33 cellular contexts compared by ENCODE assay signal in genomic region chr5:142211013-142211412, GRCh38.
"Had no signal": no experiment of that assay in that cellular context is flagged by ENCODE, and none has a peak within 500 bp of the region (broad histone marks: within the 10 kb centered on the region; RNA-seq: fewer than 3 reads in every experiment).

No MANE protein-coding gene starts in this region.

- FAIRE-seq: bronchial epithelial cell, TTC549 had no signal

- H3K27ac ChIP-seq: ascending aorta, cardiac muscle cell, WERI-Rb-1 had no signal

- H3K9me3 ChIP-seq: ascending aorta had no signal

- DNase-seq: activated CD4-positive, alpha-beta memory T cell treated with anti-CD3 and anti-CD28 coated beads, Interleukin-2, amount 10 ng/mL, durations not matched to agents 7 days and 5 days; activated CD4-positive, alpha-beta T cell treated with anti-CD3 and anti-CD28 coated beads for 1 hour; activated CD4-positive, alpha-beta T cell treated with anti-CD3 and anti-CD28 coated beads for 36 hours; activated CD4-positive, alpha-beta T cell treated with anti-CD3 and anti-CD28 coated beads for 48 hours; activated CD4-positive, alpha-beta T cell treated with anti-CD3 and anti-CD28 coated beads, Interleukin-2, amount 10 ng/mL, durations not matched to agents 7 days and 5 days; activated CD4-positive, alpha-beta T cell treated with anti-CD3 and anti-CD28 coated beads, Interleukin-2, amount 50 U/mL, for 48 hours; activated CD4-positive, CD25-positive, alpha-beta regulatory T cell; activated CD8-positive, alpha-beta memory T cell treated with anti-CD3 and anti-CD28 coated beads for 24 hours; activated CD8-positive, alpha-beta memory T cell treated with anti-CD3 and anti-CD28 coated beads, Interleukin-2, amount 10 ng/mL, durations not matched to agents 7 days and 5 days; activated CD8-positive, alpha-beta memory T cell treated with anti-CD3 and anti-CD28 coated beads, Interleukin-2, amount 50 U/mL, for 48 hours; activated CD8-positive, alpha-beta T cell treated with anti-CD3 and anti-CD28 coated beads, Interleukin-2, amount 10 ng/mL, durations not matched to agents 7 days and 5 days; activated effector memory CD4-positive, alpha-beta T cell treated with Interleukin-2 at 50 U/mL for 16 hours; activated gamma-delta T cell; activated naive CD4-positive, alpha-beta T cell treated with anti-CD3 and anti-CD28 coated beads, Interleukin-2, amount 10 ng/mL, durations not matched to agents 7 days and 5 days; activated naive CD4-positive, alpha-beta T cell treated with Interleukin-2 at 50 U/mL for 16 hours; activated naive CD8-positive, alpha-beta T cell treated with anti-CD3 and anti-CD28 coated beads, Interleukin-2, amount 10 ng/mL, durations not matched to agents 7 days and 5 days; activated naive CD8-positive, alpha-beta T cell treated with anti-CD3 and anti-CD28 coated beads, Interleukin-2, amount 50 U/mL, for 24 hours; activated T-cell treated with anti-CD3 and anti-CD28 coated beads, Interleukin-2, amount 50 U/mL, for 24 hours; activated T-cell treated with anti-CD3 and anti-CD28 coated beads, Interleukin-2, amount 50 U/mL, for 48 hours; amygdala; anterior cingulate cortex; caudate nucleus; cerebellar nuclear complex; T-helper 1 cell; T-helper 2 cell; T-helper 9 cell; WERI-Rb-1 had no signal

- H3K4me3 ChIP-seq: ascending aorta, cardiac muscle cell had no signal

- ATAC-seq: activated CD4-positive, alpha-beta T cell treated with anti-CD3 and anti-CD28 coated beads for 36 hours; activated CD4-positive, CD25-positive, alpha-beta regulatory T cell treated with anti-CD3 and anti-CD28 coated beads, Interleukin-2, amount 50 U/mL, for 24 hours; activated CD8-positive, alpha-beta memory T cell treated with anti-CD3 and anti-CD28 coated beads, Interleukin-2, amount 10 ng/mL, durations not matched to agents 7 days and 5 days; activated CD8-positive, alpha-beta T cell treated with anti-CD3 and anti-CD28 coated beads, Interleukin-2, amount 10 ng/mL, durations not matched to agents 7 days and 5 days; WTC11 had no signal

- H3K4me1 ChIP-seq: ascending aorta had no signal

- H3K36me3 ChIP-seq: ascending aorta, cardiac muscle cell, WERI-Rb-1 had no signal

- H3K27me3 ChIP-seq: ascending aorta, cardiac muscle cell had no signal
